22 cellular contexts compared by ENCODE assay signal in genomic region chr6:33906413-33906812, GRCh38.
DNase-seq lines count a peak whose midpoint lies in the region; ATAC-seq and TF ChIP-seq lines count a peak whose summit lies in the region.
"Had no signal": no experiment of that assay in that cellular context is flagged by ENCODE, and none has a peak within 500 bp of the region (broad histone marks: within the 10 kb centered on the region; RNA-seq: fewer than 3 reads in every experiment).

No MANE protein-coding gene starts in this region.

- POLR2A ChIA-PET in activated naive CD8-positive, alpha-beta T cell treated with anti-CD3 and anti-CD28 coated beads, Interleukin-2, amount 10 ng/mL, durations not matched to agents 7 days and 5 days (lab: Charles Lee): interaction anchor here (1.2 to 1.4 kb wide), 3 partner anchors 9 to 45 kb away, joined by 3 to 6 read pairs (median 4); no protein-coding TSS in a partner anchor

- H3K79me2 ChIP-seq in Loucy (ENCODE audit: insufficient read depth, low read length): peaks cover 25% of the 10 kb centered on the region

- H4K20me1 ChIP-seq in Loucy (ENCODE audit: insufficient read depth, low read length, poor library complexity, severe bottlenecking): no peaks in the 10 kb centered on the region

- no peaks in the 10 kb centered on the region for H3K36me3 ChIP-seq in Loucy (ENCODE audit: insufficient read depth, low read length)
- H3K36me3 ChIP-seq: brain microvascular endothelial cell, HAP-1, lower lobe of right lung, ovary, thoracic aorta had no signal

- peak overlapping the region; percentile 99 for H3K9ac ChIP-seq in Loucy (ENCODE audit: low read depth, low read length, poor library complexity, severe bottlenecking)

- peaks cover 94% of the 10 kb centered on the region for H3K4me1 ChIP-seq in Loucy (ENCODE audit: insufficient read depth, low read length, poor library complexity, severe bottlenecking)
- H3K4me1 ChIP-seq: HAP-1 had no signal

- peak overlapping the region; percentile 92 for H3K4me2 ChIP-seq in Loucy (ENCODE audit: low read depth, low read length, poor library complexity, severe bottlenecking)

- H3K4me3 ChIP-seq in Loucy (ENCODE audit: low read length, poor library complexity, severe bottlenecking): peak overlapping the region; percentile 61
- H3K4me3 ChIP-seq: GM12878, HAP-1, lower lobe of right lung, ovary, thoracic aorta had no signal

- H2AFZ ChIP-seq in Loucy (ENCODE audit: low read length): no peak overlapping the region

- peaks cover 2% of the 10 kb centered on the region for H3K9me3 Mint-ChIP-seq in activated naive CD8-positive, alpha-beta T cell treated with anti-CD3 and anti-CD28 coated beads, Interleukin-2, amount 10 ng/mL, durations not matched to agents 7 days and 5 days
- no peaks in the 10 kb centered on the region for H3K9me3 Mint-ChIP-seq in activated naive CD8-positive, alpha-beta T cell treated with anti-CD3 and anti-CD28 coated beads, Interleukin-2, amount 50 U/mL, for 24 hours
- H3K9me3 Mint-ChIP-seq in central memory CD8-positive, alpha-beta T cell: no peaks in the 10 kb centered on the region
- H3K9me3 Mint-ChIP-seq: activated T-cell treated with anti-CD3 and anti-CD28 coated beads, Interleukin-2, amount 50 U/mL, for 4 hours; stimulated activated memory B cell treated with anti-CD40 and anti-IgM and Interleukin-4, amounts not matched to agents 10 μg/mL and 1 μg/mL and 100 μg/mL, for 72 hours had no signal

- no peaks in the 10 kb centered on the region for H3K27me3 ChIP-seq in Loucy (ENCODE audit: insufficient read depth, low read length, poor library complexity, severe bottlenecking)
- H3K27me3 ChIP-seq: ovary had no signal

- peaks cover 71% of the 10 kb centered on the region for H3K4me1 Mint-ChIP-seq in activated naive CD8-positive, alpha-beta T cell treated with anti-CD3 and anti-CD28 coated beads, Interleukin-2, amount 10 ng/mL, durations not matched to agents 7 days and 5 days
- peaks cover 52% of the 10 kb centered on the region for H3K4me1 Mint-ChIP-seq in activated naive CD8-positive, alpha-beta T cell treated with anti-CD3 and anti-CD28 coated beads, Interleukin-2, amount 50 U/mL, for 24 hours
- peaks cover 73% of the 10 kb centered on the region for H3K4me1 Mint-ChIP-seq in central memory CD8-positive, alpha-beta T cell

- H3K9me2 ChIP-seq in Loucy (replicated peaks; ENCODE audit: low read depth, low read length): no peaks in the 10 kb centered on the region

- peaks cover 12% of the 10 kb centered on the region for H3K36me3 Mint-ChIP-seq in activated naive CD8-positive, alpha-beta T cell treated with anti-CD3 and anti-CD28 coated beads, Interleukin-2, amount 10 ng/mL, durations not matched to agents 7 days and 5 days
- H3K36me3 Mint-ChIP-seq in activated naive CD8-positive, alpha-beta T cell treated with anti-CD3 and anti-CD28 coated beads, Interleukin-2, amount 50 U/mL, for 24 hours (ENCODE audit: low read depth): no peaks in the 10 kb centered on the region
- H3K36me3 Mint-ChIP-seq in central memory CD8-positive, alpha-beta T cell (ENCODE audit: insufficient read depth): peaks cover 5% of the 10 kb centered on the region
- H3K36me3 Mint-ChIP-seq: stimulated activated memory B cell treated with anti-CD40 and anti-IgM and Interleukin-4, amounts not matched to agents 10 μg/mL and 1 μg/mL and 100 μg/mL, for 72 hours had no signal

- ATAC-seq in activated naive CD8-positive, alpha-beta T cell treated with anti-CD3 and anti-CD28 coated beads, Interleukin-2, amount 10 ng/mL, durations not matched to agents 7 days and 5 days (ENCODE audit: low read depth): no peak
- ATAC-seq in activated naive CD8-positive, alpha-beta T cell treated with anti-CD3 and anti-CD28 coated beads, Interleukin-2, amount 50 U/mL, for 24 hours: no peak
- ATAC-seq in central memory CD8-positive, alpha-beta T cell (replicated peaks; ENCODE audit: extremely low read depth, poor library complexity, severe bottlenecking): no peak
- ATAC-seq in GM18505 (IDR thresholded peaks at IDR 0.05; ENCODE audit: unreplicated experiment): no peak
- ATAC-seq in GM18498 (IDR thresholded peaks at IDR 0.05; ENCODE audit: unreplicated experiment): no peak
- ATAC-seq: activated T-cell treated with anti-CD3 and anti-CD28 coated beads, Interleukin-2, amount 50 U/mL, for 4 hours; GM12878; lower lobe of right lung; sciatic nerve; stimulated activated memory B cell treated with anti-CD40 and anti-IgM and Interleukin-4, amounts not matched to agents 10 μg/mL and 1 μg/mL and 100 μg/mL, for 72 hours had no signal

- no peaks in the 10 kb centered on the region for H3K9me3 ChIP-seq in Loucy (ENCODE audit: insufficient read depth, low read depth, low read length)
- H3K9me3 ChIP-seq: HAP-1, lower lobe of right lung, ovary, thoracic aorta had no signal

- TF ChIP-seq POLR2A in GM18505 (IDR thresholded peaks at IDR 0.05; ENCODE audit: borderline replicate concordance, extremely low read depth, insufficient read depth, insufficient read length): no peak

- H3K27ac Mint-ChIP-seq in activated naive CD8-positive, alpha-beta T cell treated with anti-CD3 and anti-CD28 coated beads, Interleukin-2, amount 10 ng/mL, durations not matched to agents 7 days and 5 days: peak overlapping the region; percentile 96
- H3K27ac Mint-ChIP-seq in activated naive CD8-positive, alpha-beta T cell treated with anti-CD3 and anti-CD28 coated beads, Interleukin-2, amount 50 U/mL, for 24 hours: no peak overlapping the region
- H3K27ac Mint-ChIP-seq in central memory CD8-positive, alpha-beta T cell (ENCODE audit: low read depth): peak overlapping the region; percentile 73
- H3K27ac Mint-ChIP-seq: stimulated activated memory B cell treated with anti-CD40 and anti-IgM and Interleukin-4, amounts not matched to agents 10 μg/mL and 1 μg/mL and 100 μg/mL, for 72 hours had no signal

- H3K4me3 Mint-ChIP-seq in activated naive CD8-positive, alpha-beta T cell treated with anti-CD3 and anti-CD28 coated beads, Interleukin-2, amount 10 ng/mL, durations not matched to agents 7 days and 5 days: peak overlapping the region; percentile 88
- no peak overlapping the region for H3K4me3 Mint-ChIP-seq in activated naive CD8-positive, alpha-beta T cell treated with anti-CD3 and anti-CD28 coated beads, Interleukin-2, amount 50 U/mL, for 24 hours
- peak overlapping the region; percentile 51 for H3K4me3 Mint-ChIP-seq in central memory CD8-positive, alpha-beta T cell
- H3K4me3 Mint-ChIP-seq: activated T-cell treated with anti-CD3 and anti-CD28 coated beads, Interleukin-2, amount 50 U/mL, for 4 hours; stimulated activated memory B cell treated with anti-CD40 and anti-IgM and Interleukin-4, amounts not matched to agents 10 μg/mL and 1 μg/mL and 100 μg/mL, for 72 hours had no signal

- H3F3A ChIP-seq in Loucy (ENCODE audit: low read depth): peaks cover 41% of the 10 kb centered on the region

- no peak for TF ChIP-seq CTCF in Loucy (conservative IDR thresholded peaks at IDR 0.05; ENCODE audit: low read length)

- peaks cover 2% of the 10 kb centered on the region for H3K27me3 Mint-ChIP-seq in activated naive CD8-positive, alpha-beta T cell treated with anti-CD3 and anti-CD28 coated beads, Interleukin-2, amount 10 ng/mL, durations not matched to agents 7 days and 5 days
- peaks cover 5% of the 10 kb centered on the region for H3K27me3 Mint-ChIP-seq in activated naive CD8-positive, alpha-beta T cell treated with anti-CD3 and anti-CD28 coated beads, Interleukin-2, amount 50 U/mL, for 24 hours
- H3K27me3 Mint-ChIP-seq in central memory CD8-positive, alpha-beta T cell: no peaks in the 10 kb centered on the region
- H3K27me3 Mint-ChIP-seq: activated CD4-positive, alpha-beta T cell treated with anti-CD3 and anti-CD28 coated beads, Interleukin-2, amount 10 ng/mL, durations not matched to agents 24 days and 14 days had no signal

- no peak for DNase-seq in activated naive CD8-positive, alpha-beta T cell treated with anti-CD3 and anti-CD28 coated beads, Interleukin-2, amount 10 ng/mL, durations not matched to agents 7 days and 5 days
- DNase-seq in activated naive CD8-positive, alpha-beta T cell treated with anti-CD3 and anti-CD28 coated beads, Interleukin-2, amount 50 U/mL, for 24 hours: no peak
- no peak for DNase-seq in central memory CD8-positive, alpha-beta T cell (ENCODE audit: low spot score in 2 of 2)
- no peak for DNase-seq in dedifferentiated amniotic fluid mesenchymal stem cell (ENCODE audit: extremely low spot score)
- DNase-seq: activated CD4-positive, alpha-beta T cell treated with anti-CD3 and anti-CD28 coated beads, Interleukin-2, amount 10 ng/mL, durations not matched to agents 24 days and 14 days; activated T-cell treated with anti-CD3 and anti-CD28 coated beads, Interleukin-2, amount 50 U/mL, for 4 hours; AML-193; brain microvascular endothelial cell; cortex of kidney; NCI-H1436; NK-92 treated with Interleukin-12 subunit alpha and Interleukin-12 subunit beta, amount 100 ng/mL, for 24 hours; ovary; RPMI8226 had no signal
